In genomic region chr18:41936471-41937134, GRCh38 we compare ENCODE assay signal across 15 cellular contexts. TPM values are rescaled to one million over a fixed set of nuclear protein-coding genes. Genes with fewer than 3 reads are reported as not detected.
DNase-seq lines count a peak whose midpoint lies in the region; ATAC-seq and TF ChIP-seq lines count a peak whose summit lies in the region.
"Had no signal": no experiment of that assay in that cellular context is flagged by ENCODE, and none has a peak within 500 bp of the region (broad histone marks: within the 10 kb centered on the region; RNA-seq: fewer than 3 reads in every experiment).

No MANE protein-coding gene starts in this region.

- intact Hi-C loops in CD4-positive, alpha-beta memory T cell (cut with micrococcal nuclease): no loop called here
- intact Hi-C loops in activated CD8-positive, alpha-beta T cell treated with anti-CD3 and anti-CD28 coated beads for 36 hours (cut with micrococcal nuclease): no loop called here
- intact Hi-C loops in gastrocnemius medialis (cut with DNase I; ENCODE audit: low total_unique reads): no loop called here

- peak overlapping the region in 5 of 7 donors; percentile 24 to 94 (median 79) for H3K27ac Mint-ChIP-seq in CD4-positive, alpha-beta memory T cell
- H3K27ac Mint-ChIP-seq in activated CD8-positive, alpha-beta T cell treated with anti-CD3 and anti-CD28 coated beads for 36 hours: no peak overlapping the region
- H3K27ac Mint-ChIP-seq: activated B cell treated with CpG ODN at 0.5 μM for 24 hours; CD4-positive, alpha-beta T cell had no signal

- H3K36me3 Mint-ChIP-seq in CD4-positive, alpha-beta memory T cell: no peaks in the 10 kb centered on the region
- H3K36me3 Mint-ChIP-seq in activated CD8-positive, alpha-beta T cell treated with anti-CD3 and anti-CD28 coated beads for 36 hours (ENCODE audit: low read depth): no peaks in the 10 kb centered on the region

- peaks cover 0 to 14% (median 7%) of the 10 kb centered on the region in 8 donors for H3K9me3 Mint-ChIP-seq in CD4-positive, alpha-beta memory T cell
- no peaks in the 10 kb centered on the region for H3K9me3 Mint-ChIP-seq in activated CD8-positive, alpha-beta T cell treated with anti-CD3 and anti-CD28 coated beads for 36 hours

- no peaks in the 10 kb centered on the region for H3K36me3 ChIP-seq in CD4-positive, alpha-beta memory T cell (ENCODE audit: insufficient read depth, low read length)
- no peaks in the 10 kb centered on the region for H3K36me3 ChIP-seq in gastrocnemius medialis

- TF ChIP-seq POLR2A in gastrocnemius medialis (IDR thresholded peaks at IDR 0.05): no peak

- H3K4me3 ChIP-seq in CD4-positive, alpha-beta memory T cell (ENCODE audit: low read length in 2 of 2): no peak overlapping the region
- no peak overlapping the region for H3K4me3 ChIP-seq in gastrocnemius medialis

- H3K27me3 ChIP-seq in CD4-positive, alpha-beta memory T cell (ENCODE audit: insufficient read depth, low read length): no peaks in the 10 kb centered on the region
- no peaks in the 10 kb centered on the region for H3K27me3 ChIP-seq in gastrocnemius medialis

- POLR2A ChIA-PET in CD4-positive, alpha-beta memory T cell (lab: Charles Lee; ENCODE audit: partially characterized antibody): no interaction called here
- POLR2A ChIA-PET in activated CD8-positive, alpha-beta T cell treated with anti-CD3 and anti-CD28 coated beads for 36 hours (lab: Charles Lee): no interaction called here

- no peaks in the 10 kb centered on the region for H3K4me1 ChIP-seq in CD4-positive, alpha-beta memory T cell (ENCODE audit: insufficient read depth, low read length)
- no peaks in the 10 kb centered on the region for H3K4me1 ChIP-seq in gastrocnemius medialis

- CTCF ChIA-PET in CD4-positive, alpha-beta memory T cell (lab: Charles Lee; ENCODE audit: partially characterized antibody): interaction anchor here (0.9 kb wide), 1 partner anchor 117 kb away, joined by 3 read pairs; no protein-coding TSS in a partner anchor
- CTCF ChIA-PET in activated CD8-positive, alpha-beta T cell treated with anti-CD3 and anti-CD28 coated beads for 36 hours (lab: Charles Lee): interaction anchor here (0.8 kb wide), 1 partner anchor 79 kb away, joined by 3 read pairs; no protein-coding TSS in a partner anchor

- H3K9me3 ChIP-seq in CD4-positive, alpha-beta memory T cell (ENCODE audit: control insufficient read depth in 1 of 2, low read length in 2 of 2): no peaks in the 10 kb centered on the region
- H3K9me3 ChIP-seq in gastrocnemius medialis: no peaks in the 10 kb centered on the region

- no peak for DNase-seq in CD4-positive, alpha-beta memory T cell
- DNase-seq in kidney glomerular epithelial cell (lab: John Stamatoyannopoulos, UW) (peak; percentile 13), gastrocnemius medialis (no peak), islet precursor cell (no peak)
- no peak for DNase-seq in activated CD8-positive, alpha-beta T cell treated with anti-CD3 and anti-CD28 coated beads for 36 hours
- DNase-seq: activated B cell treated with CpG ODN at 0.5 μM for 24 hours; activated effector memory CD4-positive, alpha-beta T cell treated with Interleukin-2 at 50 U/mL for 16 hours; CD4-positive, alpha-beta T cell; naive thymus-derived CD8-positive, alpha-beta T cell; NCI-H2107; stimulated activated CD4-positive, alpha-beta T cell treated with anti-CD3 and anti-CD28 coated beads, Interleukin-15, amount 100 ng/mL, for 24 hours had no signal

- in situ Hi-C loops in gastrocnemius medialis (cut with MboI; ENCODE audit: low sequenced_read_pairs in 4 of 4): no loop called here

- no peak overlapping the region for H3K27ac ChIP-seq in CD4-positive, alpha-beta memory T cell (ENCODE audit: low read depth, low read length)
- no peak overlapping the region for H3K27ac ChIP-seq in gastrocnemius medialis

- H3K4me3 Mint-ChIP-seq in CD4-positive, alpha-beta memory T cell: peak overlapping the region in 2 of 8 donors; percentile 11 to 39
- no peak overlapping the region for H3K4me3 Mint-ChIP-seq in activated CD8-positive, alpha-beta T cell treated with anti-CD3 and anti-CD28 coated beads for 36 hours
- H3K4me3 Mint-ChIP-seq: activated B cell treated with CpG ODN at 0.5 μM for 24 hours; CD4-positive, alpha-beta T cell; naive thymus-derived CD8-positive, alpha-beta T cell had no signal

- peaks cover 6 to 14% of the 10 kb centered on the region in 2 donors for H3K27me3 Mint-ChIP-seq in CD4-positive, alpha-beta memory T cell
- peaks cover 13% of the 10 kb centered on the region for H3K27me3 Mint-ChIP-seq in activated CD8-positive, alpha-beta T cell treated with anti-CD3 and anti-CD28 coated beads for 36 hours

- H3K4me1 Mint-ChIP-seq in CD4-positive, alpha-beta memory T cell: peaks cover 5 to 9% (median 8%) of the 10 kb centered on the region in 4 donors
- H3K4me1 Mint-ChIP-seq in activated CD8-positive, alpha-beta T cell treated with anti-CD3 and anti-CD28 coated beads for 36 hours (ENCODE audit: low read depth): peaks cover 8% of the 10 kb centered on the region
- H3K4me1 Mint-ChIP-seq: activated B cell treated with CpG ODN at 0.5 μM for 24 hours had no signal

- ATAC-seq in GM19372 (IDR thresholded peaks at IDR 0.05; ENCODE audit: low read depth, unreplicated experiment) (peak; percentile 73), HG03442 (IDR thresholded peaks at IDR 0.05; ENCODE audit: unreplicated experiment) (peak; percentile 68), gastrocnemius medialis (no peak), HG02571 (IDR thresholded peaks at IDR 0.05; ENCODE audit: unreplicated experiment) (no peak)
- no peak for ATAC-seq in activated CD8-positive, alpha-beta T cell treated with anti-CD3 and anti-CD28 coated beads for 36 hours
- ATAC-seq: Panc1 had no signal

- no peak for TF ChIP-seq CTCF in activated CD8-positive, alpha-beta T cell treated with anti-CD3 and anti-CD28 coated beads for 36 hours (IDR thresholded peaks at IDR 0.05)
- TF ChIP-seq CTCF in gastrocnemius medialis (IDR thresholded peaks at IDR 0.05 in 4 of 5, conservative IDR thresholded peaks at IDR 0.05 in 1 of 5): no peak

RNA-seq across cellular contexts. Expression of gene PIK3C3, which starts 18.4 kb away (rescaled TPM):
- 10 to 100 TPM; 67.6 to 78.0 TPM for total RNA-seq in CD4-positive, alpha-beta memory T cell
- polyA plus RNA-seq in CD4-positive, alpha-beta memory T cell: 10 to 100 TPM; 31.0 to 42.1 TPM
- total RNA-seq in activated CD8-positive, alpha-beta T cell treated with anti-CD3 and anti-CD28 coated beads for 36 hours: 10 to 100 TPM; 52.6 to 62.1 TPM
- total RNA-seq in gastrocnemius medialis: 10 to 100 TPM; 21.7 to 38.6 (median 29.6) TPM

Comparison
In these comparisons a context has a peak if more than half of its experiments do, and no peak if none do; other contexts are left out.
1. ATAC-seq: peak in GM19372 (single experiment) and HG03442 (single experiment); none in activated CD8-positive, alpha-beta T cell treated with anti-CD3 and anti-CD28 coated beads for 36 hours (single experiment), gastrocnemius medialis (0 of 2) and HG02571 (single experiment).